In the genomic region with DNA sequence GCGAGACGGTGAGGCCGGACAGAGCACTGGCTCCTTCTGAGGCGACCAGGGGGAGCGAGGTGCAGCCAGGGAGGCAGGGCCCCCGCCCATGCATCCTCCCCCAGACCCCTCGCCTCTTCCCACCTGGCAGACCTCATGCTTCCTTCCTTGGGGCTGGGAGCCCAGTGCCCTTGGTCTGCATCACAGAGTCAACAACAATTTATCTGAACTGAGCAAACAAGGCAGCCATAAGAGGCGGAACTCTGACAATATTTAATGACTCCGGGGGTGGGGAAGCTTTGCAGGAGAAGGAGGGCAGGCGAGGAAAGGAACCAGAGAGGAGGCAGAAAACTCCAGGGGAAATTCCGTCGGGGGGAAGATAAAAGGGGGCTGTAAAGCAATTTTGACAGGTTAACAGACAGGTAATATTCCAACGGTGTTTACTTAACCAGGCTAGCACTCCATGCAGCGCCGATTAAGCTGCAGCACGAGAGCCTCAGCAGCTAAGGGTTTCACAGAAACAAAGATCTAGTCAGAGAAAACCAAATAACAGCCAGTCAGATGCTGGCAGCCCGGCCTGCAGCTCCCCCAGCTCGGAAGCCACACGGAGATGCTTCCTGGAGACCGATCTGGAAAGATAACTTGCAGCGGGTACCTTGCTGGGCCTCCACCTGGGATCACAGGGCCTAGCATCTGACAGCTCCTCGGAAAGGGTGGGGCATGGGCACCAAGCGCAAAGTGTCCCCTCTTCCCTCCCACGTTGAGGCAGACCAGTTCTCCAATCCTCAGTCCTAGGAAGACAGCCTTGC, we compare ENCODE assay signal across 1 cellular context.
TF ChIP-seq lines count a peak whose summit lies in the region.

No MANE protein-coding gene starts in this region.

TF ChIP-seq in HEK293, 187 proteins besides CTCF, POLR2A, EP300 and RAD21 (continued from another document):
- TF ChIP-seq, protein P1, sequence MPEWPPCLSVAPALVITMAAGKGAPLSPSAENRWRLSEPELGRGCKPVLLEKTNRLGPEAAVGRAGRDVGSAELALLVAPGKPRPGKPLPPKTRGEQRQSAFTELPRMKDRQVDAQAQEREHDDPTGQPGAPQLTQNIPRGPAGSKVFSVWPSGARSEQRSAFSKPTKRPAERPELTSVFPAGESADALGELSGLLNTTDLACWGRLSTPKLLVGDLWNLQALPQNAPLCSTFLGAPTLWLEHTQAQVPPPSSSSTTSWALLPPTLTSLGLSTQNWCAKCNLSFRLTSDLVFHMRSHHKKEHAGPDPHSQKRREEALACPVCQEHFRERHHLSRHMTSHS (tag by site-specific recombination; IDR thresholded peaks at IDR 0.05): no peak
- TF ChIP-seq, protein P2, sequence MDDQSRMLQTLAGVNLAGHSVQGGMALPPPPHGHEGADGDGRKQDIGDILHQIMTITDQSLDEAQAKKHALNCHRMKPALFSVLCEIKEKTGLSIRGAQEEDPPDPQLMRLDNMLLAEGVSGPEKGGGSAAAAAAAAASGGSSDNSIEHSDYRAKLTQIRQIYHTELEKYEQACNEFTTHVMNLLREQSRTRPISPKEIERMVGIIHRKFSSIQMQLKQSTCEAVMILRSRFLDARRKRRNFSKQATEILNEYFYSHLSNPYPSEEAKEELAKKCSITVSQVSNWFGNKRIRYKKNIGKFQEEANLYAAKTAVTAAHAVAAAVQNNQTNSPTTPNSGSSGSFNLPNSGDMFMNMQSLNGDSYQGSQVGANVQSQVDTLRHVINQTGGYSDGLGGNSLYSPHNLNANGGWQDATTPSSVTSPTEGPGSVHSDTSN (CRISPR knock-in tag; IDR thresholded peaks at IDR 0.05): no peak
- TF ChIP-seq ZBTB7A (tag by site-specific recombination; IDR thresholded peaks at IDR 0.05; ENCODE audit: low read depth) (no peak), WT1 (tag by site-specific recombination; IDR thresholded peaks at IDR 0.05) (no peak), ZBTB1 (tag by site-specific recombination; IDR thresholded peaks at IDR 0.05) (no peak), ZNF654 (tag by site-specific recombination; IDR thresholded peaks at IDR 0.05; ENCODE audit: low read depth) (no peak), ZNF843 (tag by site-specific recombination; IDR thresholded peaks at IDR 0.05) (no peak), EGR2 (tag by site-specific recombination; IDR thresholded peaks at IDR 0.05; ENCODE audit: low read depth) (peak; percentile 97), ZNF558 (tag by site-specific recombination; IDR thresholded peaks at IDR 0.05) (no peak), ZNF658 (tag by site-specific recombination; IDR thresholded peaks at IDR 0.05) (no peak), ZNF768 (tag by site-specific recombination; IDR thresholded peaks at IDR 0.05) (no peak), KLF8 (tag by site-specific recombination; IDR thresholded peaks at IDR 0.05) (no peak), GLI4 (tag by site-specific recombination; IDR thresholded peaks at IDR 0.05) (no peak), TCF7L2 (IDR thresholded peaks at IDR 0.05; ENCODE audit: borderline replicate concordance, low read depth, low read length) (peak; percentile 86), ZNF16 (tag by site-specific recombination; IDR thresholded peaks at IDR 0.05; ENCODE audit: low read depth) (no peak), ZNF174 (tag by site-specific recombination; IDR thresholded peaks at IDR 0.05) (no peak), TRIM28 (IDR thresholded peaks at IDR 0.05; ENCODE audit: borderline replicate concordance, low read length) (0 out of 2 replicates have a peak, but pooled peaks have one; percentile 30), ZNF521 (tag by site-specific recombination; IDR thresholded peaks at IDR 0.05) (no peak), ZNF747 (tag by site-specific recombination; IDR thresholded peaks at IDR 0.05) (no peak), ZNF830 (tag by site-specific recombination; IDR thresholded peaks at IDR 0.05; ENCODE audit: low read depth) (no peak), ZNF626 (tag by site-specific recombination; IDR thresholded peaks at IDR 0.05) (no peak), ZNF48 (tag by site-specific recombination; IDR thresholded peaks at IDR 0.05) (no peak), ZNF155 (tag by site-specific recombination; IDR thresholded peaks at IDR 0.05) (no peak), ZNF391 (tag by site-specific recombination; IDR thresholded peaks at IDR 0.05; ENCODE audit: borderline replicate concordance, low read depth) (no peak), ZNF341 (tag by site-specific recombination; IDR thresholded peaks at IDR 0.05; ENCODE audit: low read depth) (peak; percentile 28), ZNF555 (tag by site-specific recombination; conservative IDR thresholded peaks at IDR 0.05) (no peak)
- TF ChIP-seq, protein P3, sequence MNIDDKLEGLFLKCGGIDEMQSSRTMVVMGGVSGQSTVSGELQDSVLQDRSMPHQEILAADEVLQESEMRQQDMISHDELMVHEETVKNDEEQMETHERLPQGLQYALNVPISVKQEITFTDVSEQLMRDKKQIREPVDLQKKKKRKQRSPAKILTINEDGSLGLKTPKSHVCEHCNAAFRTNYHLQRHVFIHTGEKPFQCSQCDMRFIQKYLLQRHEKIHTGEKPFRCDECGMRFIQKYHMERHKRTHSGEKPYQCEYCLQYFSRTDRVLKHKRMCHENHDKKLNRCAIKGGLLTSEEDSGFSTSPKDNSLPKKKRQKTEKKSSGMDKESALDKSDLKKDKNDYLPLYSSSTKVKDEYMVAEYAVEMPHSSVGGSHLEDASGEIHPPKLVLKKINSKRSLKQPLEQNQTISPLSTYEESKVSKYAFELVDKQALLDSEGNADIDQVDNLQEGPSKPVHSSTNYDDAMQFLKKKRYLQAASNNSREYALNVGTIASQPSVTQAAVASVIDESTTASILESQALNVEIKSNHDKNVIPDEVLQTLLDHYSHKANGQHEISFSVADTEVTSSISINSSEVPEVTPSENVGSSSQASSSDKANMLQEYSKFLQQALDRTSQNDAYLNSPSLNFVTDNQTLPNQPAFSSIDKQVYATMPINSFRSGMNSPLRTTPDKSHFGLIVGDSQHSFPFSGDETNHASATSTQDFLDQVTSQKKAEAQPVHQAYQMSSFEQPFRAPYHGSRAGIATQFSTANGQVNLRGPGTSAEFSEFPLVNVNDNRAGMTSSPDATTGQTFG (tag by site-specific recombination; IDR thresholded peaks at IDR 0.05; ENCODE audit: borderline replicate concordance): no peak
- TF ChIP-seq, protein P4, sequence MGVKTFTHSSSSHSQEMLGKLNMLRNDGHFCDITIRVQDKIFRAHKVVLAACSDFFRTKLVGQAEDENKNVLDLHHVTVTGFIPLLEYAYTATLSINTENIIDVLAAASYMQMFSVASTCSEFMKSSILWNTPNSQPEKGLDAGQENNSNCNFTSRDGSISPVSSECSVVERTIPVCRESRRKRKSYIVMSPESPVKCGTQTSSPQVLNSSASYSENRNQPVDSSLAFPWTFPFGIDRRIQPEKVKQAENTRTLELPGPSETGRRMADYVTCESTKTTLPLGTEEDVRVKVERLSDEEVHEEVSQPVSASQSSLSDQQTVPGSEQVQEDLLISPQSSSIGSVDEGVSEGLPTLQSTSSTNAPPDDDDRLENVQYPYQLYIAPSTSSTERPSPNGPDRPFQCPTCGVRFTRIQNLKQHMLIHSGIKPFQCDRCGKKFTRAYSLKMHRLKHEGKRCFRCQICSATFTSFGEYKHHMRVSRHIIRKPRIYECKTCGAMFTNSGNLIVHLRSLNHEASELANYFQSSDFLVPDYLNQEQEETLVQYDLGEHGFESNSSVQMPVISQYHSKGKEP (tag by site-specific recombination; IDR thresholded peaks at IDR 0.05): peak; percentile 35; the same call in 1 of the 2 replicates
- TF ChIP-seq, protein P5, sequence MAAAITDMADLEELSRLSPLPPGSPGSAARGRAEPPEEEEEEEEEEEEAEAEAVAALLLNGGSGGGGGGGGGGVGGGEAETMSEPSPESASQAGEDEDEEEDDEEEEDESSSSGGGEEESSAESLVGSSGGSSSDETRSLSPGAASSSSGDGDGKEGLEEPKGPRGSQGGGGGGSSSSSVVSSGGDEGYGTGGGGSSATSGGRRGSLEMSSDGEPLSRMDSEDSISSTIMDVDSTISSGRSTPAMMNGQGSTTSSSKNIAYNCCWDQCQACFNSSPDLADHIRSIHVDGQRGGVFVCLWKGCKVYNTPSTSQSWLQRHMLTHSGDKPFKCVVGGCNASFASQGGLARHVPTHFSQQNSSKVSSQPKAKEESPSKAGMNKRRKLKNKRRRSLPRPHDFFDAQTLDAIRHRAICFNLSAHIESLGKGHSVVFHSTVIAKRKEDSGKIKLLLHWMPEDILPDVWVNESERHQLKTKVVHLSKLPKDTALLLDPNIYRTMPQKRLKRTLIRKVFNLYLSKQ (tag by site-specific recombination; IDR thresholded peaks at IDR 0.05; ENCODE audit: borderline replicate concordance): no peak
- TF ChIP-seq, protein P6, sequence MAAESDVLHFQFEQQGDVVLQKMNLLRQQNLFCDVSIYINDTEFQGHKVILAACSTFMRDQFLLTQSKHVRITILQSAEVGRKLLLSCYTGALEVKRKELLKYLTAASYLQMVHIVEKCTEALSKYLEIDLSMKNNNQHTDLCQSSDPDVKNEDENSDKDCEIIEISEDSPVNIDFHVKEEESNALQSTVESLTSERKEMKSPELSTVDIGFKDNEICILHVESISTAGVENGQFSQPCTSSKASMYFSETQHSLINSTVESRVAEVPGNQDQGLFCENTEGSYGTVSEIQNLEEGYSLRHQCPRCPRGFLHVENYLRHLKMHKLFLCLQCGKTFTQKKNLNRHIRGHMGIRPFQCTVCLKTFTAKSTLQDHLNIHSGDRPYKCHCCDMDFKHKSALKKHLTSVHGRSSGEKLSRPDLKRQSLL (tag by site-specific recombination; IDR thresholded peaks at IDR 0.05): no peak
- TF ChIP-seq, protein P7, sequence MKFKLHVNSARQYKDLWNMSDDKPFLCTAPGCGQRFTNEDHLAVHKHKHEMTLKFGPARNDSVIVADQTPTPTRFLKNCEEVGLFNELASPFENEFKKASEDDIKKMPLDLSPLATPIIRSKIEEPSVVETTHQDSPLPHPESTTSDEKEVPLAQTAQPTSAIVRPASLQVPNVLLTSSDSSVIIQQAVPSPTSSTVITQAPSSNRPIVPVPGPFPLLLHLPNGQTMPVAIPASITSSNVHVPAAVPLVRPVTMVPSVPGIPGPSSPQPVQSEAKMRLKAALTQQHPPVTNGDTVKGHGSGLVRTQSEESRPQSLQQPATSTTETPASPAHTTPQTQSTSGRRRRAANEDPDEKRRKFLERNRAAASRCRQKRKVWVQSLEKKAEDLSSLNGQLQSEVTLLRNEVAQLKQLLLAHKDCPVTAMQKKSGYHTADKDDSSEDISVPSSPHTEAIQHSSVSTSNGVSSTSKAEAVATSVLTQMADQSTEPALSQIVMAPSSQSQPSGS (tag by site-specific recombination; IDR thresholded peaks at IDR 0.05; ENCODE audit: low read depth): no peak
- TF ChIP-seq, protein P8, sequence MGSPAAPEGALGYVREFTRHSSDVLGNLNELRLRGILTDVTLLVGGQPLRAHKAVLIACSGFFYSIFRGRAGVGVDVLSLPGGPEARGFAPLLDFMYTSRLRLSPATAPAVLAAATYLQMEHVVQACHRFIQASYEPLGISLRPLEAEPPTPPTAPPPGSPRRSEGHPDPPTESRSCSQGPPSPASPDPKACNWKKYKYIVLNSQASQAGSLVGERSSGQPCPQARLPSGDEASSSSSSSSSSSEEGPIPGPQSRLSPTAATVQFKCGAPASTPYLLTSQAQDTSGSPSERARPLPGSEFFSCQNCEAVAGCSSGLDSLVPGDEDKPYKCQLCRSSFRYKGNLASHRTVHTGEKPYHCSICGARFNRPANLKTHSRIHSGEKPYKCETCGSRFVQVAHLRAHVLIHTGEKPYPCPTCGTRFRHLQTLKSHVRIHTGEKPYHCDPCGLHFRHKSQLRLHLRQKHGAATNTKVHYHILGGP (tag by site-specific recombination; IDR thresholded peaks at IDR 0.05): no peak
- TF ChIP-seq, protein P9, sequence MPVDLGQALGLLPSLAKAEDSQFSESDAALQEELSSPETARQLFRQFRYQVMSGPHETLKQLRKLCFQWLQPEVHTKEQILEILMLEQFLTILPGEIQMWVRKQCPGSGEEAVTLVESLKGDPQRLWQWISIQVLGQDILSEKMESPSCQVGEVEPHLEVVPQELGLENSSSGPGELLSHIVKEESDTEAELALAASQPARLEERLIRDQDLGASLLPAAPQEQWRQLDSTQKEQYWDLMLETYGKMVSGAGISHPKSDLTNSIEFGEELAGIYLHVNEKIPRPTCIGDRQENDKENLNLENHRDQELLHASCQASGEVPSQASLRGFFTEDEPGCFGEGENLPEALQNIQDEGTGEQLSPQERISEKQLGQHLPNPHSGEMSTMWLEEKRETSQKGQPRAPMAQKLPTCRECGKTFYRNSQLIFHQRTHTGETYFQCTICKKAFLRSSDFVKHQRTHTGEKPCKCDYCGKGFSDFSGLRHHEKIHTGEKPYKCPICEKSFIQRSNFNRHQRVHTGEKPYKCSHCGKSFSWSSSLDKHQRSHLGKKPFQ (tag by site-specific recombination; IDR thresholded peaks at IDR 0.05): no peak
TF ChIP-seq in HEK293: peak in this region for 16.
